ENCODE assay signal across 1 cellular context in the genomic region with DNA sequence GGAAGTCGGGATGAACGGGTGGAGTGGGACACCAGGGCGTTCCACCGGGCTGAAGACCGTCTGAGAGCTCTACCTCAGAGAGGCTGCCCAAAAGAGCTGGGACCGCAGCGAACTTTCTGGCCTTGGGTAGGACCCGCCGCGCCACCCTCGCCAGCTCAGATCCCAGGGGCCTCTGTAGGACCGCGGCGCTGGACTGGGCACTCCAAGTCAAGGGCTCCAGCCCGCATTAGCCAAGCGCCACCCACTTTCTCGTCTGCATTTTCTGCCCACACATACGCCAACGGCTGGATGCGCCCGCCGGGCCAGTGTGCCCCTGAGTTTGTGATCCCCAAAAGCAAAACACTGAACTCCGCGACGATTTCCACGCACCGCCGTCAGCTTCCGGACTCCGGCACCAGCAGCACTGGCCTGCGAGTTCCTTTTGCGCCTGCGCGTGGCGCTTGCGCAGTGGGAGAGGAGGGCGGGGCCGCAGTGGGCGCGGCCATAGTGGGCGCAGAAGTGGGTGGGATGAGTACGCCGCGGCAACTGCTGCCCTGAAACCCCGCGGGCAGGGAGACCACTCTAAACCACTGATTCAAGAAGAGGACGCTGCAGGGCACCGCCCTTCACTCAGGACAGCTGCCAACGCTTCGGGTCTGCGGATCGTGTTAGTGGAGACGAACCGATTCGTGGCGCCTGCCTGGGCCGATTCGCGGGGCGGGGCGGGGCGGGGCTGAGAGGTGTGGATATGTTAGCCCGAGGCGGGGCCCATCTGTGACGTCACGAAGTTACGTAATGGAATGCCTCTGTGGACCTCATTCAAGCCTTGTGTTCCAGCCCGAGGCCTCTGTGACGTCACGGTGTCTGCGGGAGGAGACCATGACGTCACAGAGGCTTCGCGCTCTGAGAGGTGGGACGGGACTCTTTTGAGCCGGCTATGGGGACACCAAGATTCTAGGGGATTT.
A peak's percentile ranks its signal among the peaks of the same experiment; 100 is the strongest.
TF ChIP-seq lines count a peak whose summit lies in the region.

No MANE protein-coding gene starts in this region.

TF ChIP-seq in HepG2, 621 proteins besides CTCF, POLR2A, EP300 and RAD21 (continued from another document and continues in another):
- TF ChIP-seq, protein P1, sequence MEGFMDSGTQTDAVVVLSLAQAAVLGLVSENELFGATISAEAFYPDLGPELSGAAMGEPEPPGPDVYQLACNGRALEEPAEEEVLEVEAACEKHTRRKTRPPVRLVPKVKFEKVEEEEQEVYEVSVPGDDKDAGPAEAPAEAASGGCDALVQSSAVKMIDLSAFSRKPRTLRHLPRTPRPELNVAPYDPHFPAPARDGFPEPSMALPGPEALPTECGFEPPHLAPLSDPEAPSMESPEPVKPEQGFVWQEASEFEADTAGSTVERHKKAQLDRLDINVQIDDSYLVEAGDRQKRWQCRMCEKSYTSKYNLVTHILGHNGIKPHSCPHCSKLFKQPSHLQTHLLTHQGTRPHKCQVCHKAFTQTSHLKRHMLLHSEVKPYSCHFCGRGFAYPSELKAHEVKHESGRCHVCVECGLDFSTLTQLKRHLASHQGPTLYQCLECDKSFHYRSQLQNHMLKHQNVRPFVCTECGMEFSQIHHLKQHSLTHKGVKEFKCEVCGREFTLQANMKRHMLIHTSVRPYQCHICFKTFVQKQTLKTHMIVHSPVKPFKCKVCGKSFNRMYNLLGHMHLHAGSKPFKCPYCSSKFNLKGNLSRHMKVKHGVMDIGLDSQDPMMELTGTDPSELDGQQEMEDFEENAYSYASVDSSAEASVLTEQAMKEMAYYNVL (CRISPR knock-in tag; IDR thresholded peaks at IDR 0.05; ENCODE audit: borderline replicate concordance): 0 out of 2 replicates have a peak, but pooled peaks have one; percentile 18
- no peak for TF ChIP-seq TCF7 (IDR thresholded peaks at IDR 0.05; ENCODE audit: low read depth)
- TF ChIP-seq, protein P2, sequence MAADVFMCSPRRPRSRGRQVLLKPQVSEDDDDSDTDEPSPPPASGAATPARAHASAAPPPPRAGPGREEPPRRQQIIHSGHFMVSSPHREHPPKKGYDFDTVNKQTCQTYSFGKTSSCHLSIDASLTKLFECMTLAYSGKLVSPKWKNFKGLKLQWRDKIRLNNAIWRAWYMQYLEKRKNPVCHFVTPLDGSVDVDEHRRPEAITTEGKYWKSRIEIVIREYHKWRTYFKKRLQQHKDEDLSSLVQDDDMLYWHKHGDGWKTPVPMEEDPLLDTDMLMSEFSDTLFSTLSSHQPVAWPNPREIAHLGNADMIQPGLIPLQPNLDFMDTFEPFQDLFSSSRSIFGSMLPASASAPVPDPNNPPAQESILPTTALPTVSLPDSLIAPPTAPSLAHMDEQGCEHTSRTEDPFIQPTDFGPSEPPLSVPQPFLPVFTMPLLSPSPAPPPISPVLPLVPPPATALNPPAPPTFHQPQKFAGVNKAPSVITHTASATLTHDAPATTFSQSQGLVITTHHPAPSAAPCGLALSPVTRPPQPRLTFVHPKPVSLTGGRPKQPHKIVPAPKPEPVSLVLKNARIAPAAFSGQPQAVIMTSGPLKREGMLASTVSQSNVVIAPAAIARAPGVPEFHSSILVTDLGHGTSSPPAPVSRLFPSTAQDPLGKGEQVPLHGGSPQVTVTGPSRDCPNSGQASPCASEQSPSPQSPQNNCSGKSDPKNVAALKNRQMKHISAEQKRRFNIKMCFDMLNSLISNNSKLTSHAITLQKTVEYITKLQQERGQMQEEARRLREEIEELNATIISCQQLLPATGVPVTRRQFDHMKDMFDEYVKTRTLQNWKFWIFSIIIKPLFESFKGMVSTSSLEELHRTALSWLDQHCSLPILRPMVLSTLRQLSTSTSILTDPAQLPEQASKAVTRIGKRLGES (CRISPR knock-in tag; IDR thresholded peaks at IDR 0.05; ENCODE audit: borderline replicate concordance): peak; percentile 35; the same call in 1 of the 2 replicates
- TF ChIP-seq SMAD3 (CRISPR knock-in tag; IDR thresholded peaks at IDR 0.05): peak; percentile 55; the same call in 1 of the 2 replicates
- TF ChIP-seq, protein P3, sequence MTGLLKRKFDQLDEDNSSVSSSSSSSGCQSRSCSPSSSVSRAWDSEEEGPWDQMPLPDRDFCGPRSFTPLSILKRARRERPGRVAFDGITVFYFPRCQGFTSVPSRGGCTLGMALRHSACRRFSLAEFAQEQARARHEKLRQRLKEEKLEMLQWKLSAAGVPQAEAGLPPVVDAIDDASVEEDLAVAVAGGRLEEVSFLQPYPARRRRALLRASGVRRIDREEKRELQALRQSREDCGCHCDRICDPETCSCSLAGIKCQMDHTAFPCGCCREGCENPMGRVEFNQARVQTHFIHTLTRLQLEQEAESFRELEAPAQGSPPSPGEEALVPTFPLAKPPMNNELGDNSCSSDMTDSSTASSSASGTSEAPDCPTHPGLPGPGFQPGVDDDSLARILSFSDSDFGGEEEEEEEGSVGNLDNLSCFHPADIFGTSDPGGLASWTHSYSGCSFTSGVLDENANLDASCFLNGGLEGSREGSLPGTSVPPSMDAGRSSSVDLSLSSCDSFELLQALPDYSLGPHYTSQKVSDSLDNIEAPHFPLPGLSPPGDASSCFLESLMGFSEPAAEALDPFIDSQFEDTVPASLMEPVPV (CRISPR knock-in tag; IDR thresholded peaks at IDR 0.05): peak; percentile 51; the same call in 1 of the 2 replicates
- TF ChIP-seq GZF1 (CRISPR knock-in tag; IDR thresholded peaks at IDR 0.05): peak; percentile 94; the same call in 1 of the 2 replicates
- TF ChIP-seq DNMT3B (CRISPR knock-in tag; conservative IDR thresholded peaks at IDR 0.05): peak; percentile 50; the same call in 1 of the 2 replicates
- TF ChIP-seq PHF8 (CRISPR knock-in tag; IDR thresholded peaks at IDR 0.05): peak; percentile 100
- TF ChIP-seq ATAD3A (CRISPR knock-in tag; IDR thresholded peaks at IDR 0.05): no peak
- TF ChIP-seq TP53 (CRISPR knock-in tag; conservative IDR thresholded peaks at IDR 0.05): peak; percentile 22; the same call in 1 of the 2 replicates
- TF ChIP-seq TAF15 (IDR thresholded peaks at IDR 0.05; ENCODE audit: low read depth, low read length, poor library complexity, severe bottlenecking): no peak
- TF ChIP-seq KDM6A (CRISPR knock-in tag; IDR thresholded peaks at IDR 0.05; ENCODE audit: low read depth): no peak
- TF ChIP-seq ZNF205 (CRISPR knock-in tag; IDR thresholded peaks at IDR 0.05): peak; percentile 58; the same call in 1 of the 2 replicates
- peak; percentile 40 for TF ChIP-seq PTBP1 (IDR thresholded peaks at IDR 0.05; ENCODE audit: low read depth, low read length, poor library complexity, severe bottlenecking)
- TF ChIP-seq, protein P4, sequence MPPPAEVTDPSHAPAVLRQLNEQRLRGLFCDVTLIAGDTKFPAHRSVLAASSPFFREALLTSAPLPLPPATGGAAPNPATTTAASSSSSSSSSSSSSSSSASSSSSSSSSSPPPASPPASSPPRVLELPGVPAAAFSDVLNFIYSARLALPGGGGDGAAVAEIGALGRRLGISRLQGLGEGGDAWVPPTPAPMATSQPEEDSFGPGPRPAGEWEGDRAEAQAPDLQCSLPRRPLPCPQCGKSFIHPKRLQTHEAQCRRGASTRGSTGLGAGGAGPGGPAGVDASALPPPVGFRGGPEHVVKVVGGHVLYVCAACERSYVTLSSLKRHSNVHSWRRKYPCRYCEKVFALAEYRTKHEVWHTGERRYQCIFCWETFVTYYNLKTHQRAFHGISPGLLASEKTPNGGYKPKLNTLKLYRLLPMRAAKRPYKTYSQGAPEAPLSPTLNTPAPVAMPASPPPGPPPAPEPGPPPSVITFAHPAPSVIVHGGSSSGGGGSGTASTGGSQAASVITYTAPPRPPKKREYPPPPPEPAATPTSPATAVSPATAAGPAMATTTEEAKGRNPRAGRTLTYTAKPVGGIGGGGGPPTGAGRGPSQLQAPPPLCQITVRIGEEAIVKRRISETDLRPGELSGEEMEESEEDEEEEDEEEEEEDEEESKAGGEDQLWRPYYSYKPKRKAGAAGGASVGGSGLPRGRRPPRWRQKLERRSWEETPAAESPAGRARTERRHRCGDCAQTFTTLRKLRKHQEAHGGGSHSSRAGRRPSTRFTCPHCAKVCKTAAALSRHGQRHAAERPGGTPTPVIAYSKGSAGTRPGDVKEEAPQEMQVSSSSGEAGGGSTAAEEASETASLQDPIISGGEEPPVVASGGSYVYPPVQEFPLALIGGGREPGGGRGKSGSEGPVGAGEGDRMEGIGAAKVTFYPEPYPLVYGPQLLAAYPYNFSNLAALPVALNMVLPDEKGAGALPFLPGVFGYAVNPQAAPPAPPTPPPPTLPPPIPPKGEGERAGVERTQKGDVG (CRISPR knock-in tag; IDR thresholded peaks at IDR 0.05; ENCODE audit: borderline replicate concordance): peak; percentile 93; the same call in 1 of the 2 replicates
- TF ChIP-seq SP2 (CRISPR knock-in tag; IDR thresholded peaks at IDR 0.05): no peak; the same call in 1 of the 2 replicates
- TF ChIP-seq, protein P5, sequence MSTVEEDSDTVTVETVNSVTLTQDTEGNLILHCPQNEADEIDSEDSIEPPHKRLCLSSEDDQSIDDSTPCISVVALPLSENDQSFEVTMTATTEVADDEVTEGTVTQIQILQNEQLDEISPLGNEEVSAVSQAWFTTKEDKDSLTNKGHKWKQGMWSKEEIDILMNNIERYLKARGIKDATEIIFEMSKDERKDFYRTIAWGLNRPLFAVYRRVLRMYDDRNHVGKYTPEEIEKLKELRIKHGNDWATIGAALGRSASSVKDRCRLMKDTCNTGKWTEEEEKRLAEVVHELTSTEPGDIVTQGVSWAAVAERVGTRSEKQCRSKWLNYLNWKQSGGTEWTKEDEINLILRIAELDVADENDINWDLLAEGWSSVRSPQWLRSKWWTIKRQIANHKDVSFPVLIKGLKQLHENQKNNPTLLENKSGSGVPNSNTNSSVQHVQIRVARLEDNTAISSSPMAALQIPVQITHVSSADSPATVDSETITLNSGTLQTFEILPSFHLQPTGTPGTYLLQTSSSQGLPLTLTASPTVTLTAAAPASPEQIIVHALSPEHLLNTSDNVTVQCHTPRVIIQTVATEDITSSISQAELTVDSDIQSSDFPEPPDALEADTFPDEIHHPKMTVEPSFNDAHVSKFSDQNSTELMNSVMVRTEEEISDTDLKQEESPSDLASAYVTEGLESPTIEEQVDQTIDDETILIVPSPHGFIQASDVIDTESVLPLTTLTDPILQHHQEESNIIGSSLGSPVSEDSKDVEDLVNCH (CRISPR knock-in tag; IDR thresholded peaks at IDR 0.05): no peak
- TF ChIP-seq ZNF367 (CRISPR knock-in tag; IDR thresholded peaks at IDR 0.05; ENCODE audit: borderline replicate concordance): no peak
- no peak for TF ChIP-seq AKAP8 (CRISPR knock-in tag; IDR thresholded peaks at IDR 0.05)
- TF ChIP-seq TCF12 (IDR thresholded peaks at IDR 0.05): no peak
- TF ChIP-seq TCF12 (CRISPR knock-in tag; IDR thresholded peaks at IDR 0.05): 0 out of 2 replicates have a peak, but pooled peaks have one; percentile 20
- peak; percentile 76; the same call in 1 of the 2 replicates for TF ChIP-seq ZNF775 (CRISPR knock-in tag; IDR thresholded peaks at IDR 0.05; ENCODE audit: borderline replicate concordance)
- TF ChIP-seq, protein P6, sequence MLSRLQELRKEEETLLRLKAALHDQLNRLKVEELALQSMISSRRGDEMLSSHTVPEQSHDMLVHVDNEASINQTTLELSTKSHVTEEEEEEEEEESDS (CRISPR knock-in tag; IDR thresholded peaks at IDR 0.05; ENCODE audit: borderline replicate concordance): 0 out of 2 replicates have a peak, but pooled peaks have one; percentile 66
- TF ChIP-seq ZMYM3 (CRISPR knock-in tag; IDR thresholded peaks at IDR 0.05): peak; percentile 26; the same call in 1 of the 2 replicates
- TF ChIP-seq SKI (IDR thresholded peaks at IDR 0.05; ENCODE audit: partially characterized antibody): no peak
- no peak; the same call in 1 of the 2 replicates for TF ChIP-seq ZNF614 (CRISPR knock-in tag; IDR thresholded peaks at IDR 0.05; ENCODE audit: borderline replicate concordance)
- peak; percentile 13; the same call in 1 of the 2 replicates for TF ChIP-seq HNF4G (IDR thresholded peaks at IDR 0.05; ENCODE audit: borderline replicate concordance, low read depth, low read length)
- TF ChIP-seq HNF4G (CRISPR knock-in tag; IDR thresholded peaks at IDR 0.05; ENCODE audit: borderline replicate concordance, low read depth): peak; percentile 55; the same call in 1 of the 2 replicates
- peak; percentile 96 for TF ChIP-seq ARNT2 (CRISPR knock-in tag; IDR thresholded peaks at IDR 0.05; ENCODE audit: low read depth)
- no peak; the same call in 1 of the 2 replicates for TF ChIP-seq ZNF746 (CRISPR knock-in tag; IDR thresholded peaks at IDR 0.05)
- TF ChIP-seq CHD2 (IDR thresholded peaks at IDR 0.05; ENCODE audit: low read depth, low read length): 0 out of 2 replicates have a peak, but pooled peaks have one; percentile 21
- TF ChIP-seq KLF12 (CRISPR knock-in tag; IDR thresholded peaks at IDR 0.05; ENCODE audit: borderline replicate concordance): peak; percentile 92
- no peak; the same call in 1 of the 2 replicates for TF ChIP-seq ZNF30 (CRISPR knock-in tag; IDR thresholded peaks at IDR 0.05)
- no peak for TF ChIP-seq TBP (CRISPR knock-in tag; IDR thresholded peaks at IDR 0.05)
- TF ChIP-seq SRSF4 (IDR thresholded peaks at IDR 0.05; ENCODE audit: low read depth, low read length, poor library complexity, severe bottlenecking): no peak
- TF ChIP-seq, protein P7, sequence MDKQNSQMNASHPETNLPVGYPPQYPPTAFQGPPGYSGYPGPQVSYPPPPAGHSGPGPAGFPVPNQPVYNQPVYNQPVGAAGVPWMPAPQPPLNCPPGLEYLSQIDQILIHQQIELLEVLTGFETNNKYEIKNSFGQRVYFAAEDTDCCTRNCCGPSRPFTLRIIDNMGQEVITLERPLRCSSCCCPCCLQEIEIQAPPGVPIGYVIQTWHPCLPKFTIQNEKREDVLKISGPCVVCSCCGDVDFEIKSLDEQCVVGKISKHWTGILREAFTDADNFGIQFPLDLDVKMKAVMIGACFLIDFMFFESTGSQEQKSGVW (CRISPR knock-in tag; IDR thresholded peaks at IDR 0.05; ENCODE audit: borderline replicate concordance): peak; percentile 73; the same call in 1 of the 2 replicates
- peak; percentile 80; the same call in 1 of the 2 replicates for TF ChIP-seq HOXA5 (CRISPR knock-in tag; IDR thresholded peaks at IDR 0.05)
- TF ChIP-seq, protein P8, sequence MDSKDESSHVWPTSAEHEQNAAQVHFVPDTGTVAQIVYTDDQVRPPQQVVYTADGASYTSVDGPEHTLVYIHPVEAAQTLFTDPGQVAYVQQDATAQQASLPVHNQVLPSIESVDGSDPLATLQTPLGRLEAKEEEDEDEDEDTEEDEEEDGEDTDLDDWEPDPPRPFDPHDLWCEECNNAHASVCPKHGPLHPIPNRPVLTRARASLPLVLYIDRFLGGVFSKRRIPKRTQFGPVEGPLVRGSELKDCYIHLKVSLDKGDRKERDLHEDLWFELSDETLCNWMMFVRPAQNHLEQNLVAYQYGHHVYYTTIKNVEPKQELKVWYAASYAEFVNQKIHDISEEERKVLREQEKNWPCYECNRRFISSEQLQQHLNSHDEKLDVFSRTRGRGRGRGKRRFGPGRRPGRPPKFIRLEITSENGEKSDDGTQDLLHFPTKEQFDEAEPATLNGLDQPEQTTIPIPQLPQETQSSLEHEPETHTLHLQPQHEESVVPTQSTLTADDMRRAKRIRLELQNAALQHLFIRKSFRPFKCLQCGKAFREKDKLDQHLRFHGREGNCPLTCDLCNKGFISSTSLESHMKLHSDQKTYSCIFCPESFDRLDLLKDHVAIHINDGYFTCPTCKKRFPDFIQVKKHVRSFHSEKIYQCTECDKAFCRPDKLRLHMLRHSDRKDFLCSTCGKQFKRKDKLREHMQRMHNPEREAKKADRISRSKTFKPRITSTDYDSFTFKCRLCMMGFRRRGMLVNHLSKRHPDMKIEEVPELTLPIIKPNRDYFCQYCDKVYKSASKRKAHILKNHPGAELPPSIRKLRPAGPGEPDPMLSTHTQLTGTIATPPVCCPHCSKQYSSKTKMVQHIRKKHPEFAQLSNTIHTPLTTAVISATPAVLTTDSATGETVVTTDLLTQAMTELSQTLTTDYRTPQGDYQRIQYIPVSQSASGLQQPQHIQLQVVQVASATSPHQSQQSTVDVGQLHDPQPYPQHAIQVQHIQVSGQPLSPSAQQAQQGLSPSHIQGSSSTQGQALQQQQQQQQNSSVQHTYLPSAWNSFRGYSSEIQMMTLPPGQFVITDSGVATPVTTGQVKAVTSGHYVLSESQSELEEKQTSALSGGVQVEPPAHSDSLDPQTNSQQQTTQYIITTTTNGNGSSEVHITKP (CRISPR knock-in tag; IDR thresholded peaks at IDR 0.05; ENCODE audit: low read depth): peak; percentile 97
- TF ChIP-seq KDM1A (CRISPR knock-in tag; IDR thresholded peaks at IDR 0.05): peak; percentile 92
